Comparison of ENCODE assay signal across 21 cellular contexts in genomic region chr9:86547596-86547995, GRCh38.
DNase-seq lines count a peak whose midpoint lies in the region; ATAC-seq, FAIRE-seq and TF ChIP-seq lines count a peak whose summit lies in the region.
"Had no signal": no experiment of that assay in that cellular context is flagged by ENCODE, and none has a peak within 500 bp of the region (broad histone marks: within the 10 kb centered on the region; RNA-seq: fewer than 3 reads in every experiment).

No MANE protein-coding gene starts in this region.

- peak overlapping the region; percentile 96 for H3K27ac ChIP-seq in SJCRH30
- H3K27ac ChIP-seq in CD8-positive, alpha-beta T cell (ENCODE audit: low read depth, low read length): no peak overlapping the region
- H3K27ac ChIP-seq: BLaER1 had no signal

- H3K4me1 ChIP-seq in SJCRH30: peaks cover 72% of the 10 kb centered on the region
- no peaks in the 10 kb centered on the region for H3K4me1 ChIP-seq in CD8-positive, alpha-beta T cell (ENCODE audit: insufficient read depth, low read length)
- H3K4me1 ChIP-seq: BLaER1, HAP-1 had no signal

- intact Hi-C loops in CD8-positive, alpha-beta T cell (cut with DNase I, micrococcal nuclease): no loop called here

- no peak for ATAC-seq in CD8-positive, alpha-beta T cell
- ATAC-seq: GM12878, K562 had no signal

- H3K27ac Mint-ChIP-seq in neural crest cell (ENCODE audit: unreplicated experiment): peak overlapping the region; percentile 92
- no peak overlapping the region for H3K27ac Mint-ChIP-seq in CD8-positive, alpha-beta T cell
- H3K27ac Mint-ChIP-seq: CD14-positive monocyte; CD4-positive, alpha-beta memory T cell had no signal

- no peak overlapping the region for H3K4me3 ChIP-seq in SJCRH30
- no peak overlapping the region for H3K4me3 ChIP-seq in CD8-positive, alpha-beta T cell (ENCODE audit: low read depth, low read length)
- H3K4me3 ChIP-seq: BLaER1, GM12878, GM23248, HAP-1, K562 had no signal

- no peaks in the 10 kb centered on the region for H3K27me3 ChIP-seq in SJCRH30
- no peaks in the 10 kb centered on the region for H3K27me3 ChIP-seq in CD8-positive, alpha-beta T cell (ENCODE audit: insufficient read depth, low read length)
- H3K27me3 ChIP-seq: BLaER1 had no signal

- no peaks in the 10 kb centered on the region for H3K9me3 ChIP-seq in SJCRH30 (replicated peaks)
- H3K9me3 ChIP-seq in CD8-positive, alpha-beta T cell (ENCODE audit: low read length): no peaks in the 10 kb centered on the region
- H3K9me3 ChIP-seq: HAP-1 had no signal

- no peaks in the 10 kb centered on the region for H3K27me3 Mint-ChIP-seq in neural crest cell (ENCODE audit: low read depth)
- peaks cover 7% of the 10 kb centered on the region for H3K27me3 Mint-ChIP-seq in CD8-positive, alpha-beta T cell (ENCODE audit: low read depth)

- H3K4me1 Mint-ChIP-seq in neural crest cell: peaks cover 28% of the 10 kb centered on the region
- H3K4me1 Mint-ChIP-seq in CD8-positive, alpha-beta T cell (ENCODE audit: low read depth): no peaks in the 10 kb centered on the region
- H3K4me1 Mint-ChIP-seq: CD14-positive monocyte; CD4-positive, alpha-beta memory T cell had no signal

- TF ChIP-seq CTCF in neural crest cell (conservative IDR thresholded peaks at IDR 0.05) (no peak), D721Med (IDR thresholded peaks at IDR 0.05; ENCODE audit: insufficient read depth, missing control alignments) (no peak)
- no peak for TF ChIP-seq CTCF in CD8-positive, alpha-beta T cell (IDR thresholded peaks at IDR 0.05)

- no peak for FAIRE-seq in D721Med (lab: Jason Lieb, UNC)
- FAIRE-seq: A204.1, GM12878, GM19239, K562 had no signal

- peaks cover 11% of the 10 kb centered on the region for H3K9me3 Mint-ChIP-seq in neural crest cell
- H3K9me3 Mint-ChIP-seq in CD8-positive, alpha-beta T cell: no peaks in the 10 kb centered on the region

- DNase-seq in SJCRH30 (peak; percentile 59 to 90), foreskin melanocyte (peak; percentile 31), neural crest cell (ENCODE audit: low read depth, low spot score) (no peak), D721Med (ENCODE audit: insufficient read length, low spot score) (no peak)
- no peak for DNase-seq in activated CD4-positive, alpha-beta T cell treated with anti-CD3 and anti-CD28 coated beads for 48 hours
- DNase-seq in CD8-positive, alpha-beta T cell: no peak
- no peak for DNase-seq in activated CD8-positive, alpha-beta memory T cell treated with anti-CD3 and anti-CD28 coated beads, Interleukin-2, amount 50 U/mL, for 48 hours
- DNase-seq: Calu3; CD4-positive, alpha-beta memory T cell; DMS 273 treated with DMSO at 0.1 percent for 48 hours; DMS53; DND-41; EL; GM23248 had no signal

- CTCF ChIA-PET in CD8-positive, alpha-beta T cell (lab: Charles Lee): no interaction called here

- H3K36me3 Mint-ChIP-seq in neural crest cell (ENCODE audit: low read depth): no peaks in the 10 kb centered on the region
- H3K36me3 Mint-ChIP-seq in CD8-positive, alpha-beta T cell: no peaks in the 10 kb centered on the region
- H3K36me3 Mint-ChIP-seq: CD14-positive monocyte; CD4-positive, alpha-beta memory T cell had no signal

- no peaks in the 10 kb centered on the region for H3K36me3 ChIP-seq in SJCRH30
- H3K36me3 ChIP-seq in CD8-positive, alpha-beta T cell (ENCODE audit: insufficient read depth, low read length): no peaks in the 10 kb centered on the region
- H3K36me3 ChIP-seq: BLaER1, HAP-1 had no signal

- POLR2A ChIA-PET in CD8-positive, alpha-beta T cell (lab: Charles Lee): no interaction called here

- H3K4me3 Mint-ChIP-seq in neural crest cell: no peak overlapping the region
- H3K4me3 Mint-ChIP-seq in CD8-positive, alpha-beta T cell: no peak overlapping the region
- H3K4me3 Mint-ChIP-seq: CD14-positive monocyte; CD4-positive, alpha-beta memory T cell had no signal

Comparison
In these comparisons a context has a peak if more than half of its experiments do, and no peak if none do; other contexts are left out.
1. DNase-seq: peak in SJCRH30 (2 of 2) and foreskin melanocyte (single experiment); none in neural crest cell (single experiment), D721Med (single experiment), activated CD4-positive, alpha-beta T cell treated with anti-CD3 and anti-CD28 coated beads for 48 hours (single experiment), CD8-positive, alpha-beta T cell (0 of 7) and activated CD8-positive, alpha-beta memory T cell treated with anti-CD3 and anti-CD28 coated beads, Interleukin-2, amount 50 U/mL, for 48 hours (single experiment).